Comparison of ENCODE assay signal across 1 cellular context in genomic region chr22:35487623-35488022, GRCh38. TPM values are rescaled to one million over a fixed set of nuclear protein-coding genes. Genes with fewer than 3 reads are reported as not detected.
"Had no signal": no experiment of that assay in that cellular context is flagged by ENCODE, and none has a peak within 500 bp of the region (broad histone marks: within the 10 kb centered on the region; RNA-seq: fewer than 3 reads in every experiment).

No MANE protein-coding gene starts in this region.

RNA-seq across cellular contexts. Expression of gene RASD2, which starts 53.0 kb away (rescaled TPM):
- total RNA-seq: MCF 10A had no signal
